In genomic region chr18:76708036-76708726, GRCh38 we compare ENCODE assay signal across 17 cellular contexts.
"Had no signal": no experiment of that assay in that cellular context is flagged by ENCODE, and none has a peak within 500 bp of the region (broad histone marks: within the 10 kb centered on the region; RNA-seq: fewer than 3 reads in every experiment).

No MANE protein-coding gene starts in this region.

- H3K36me3 Mint-ChIP-seq: activated naive CD8-positive, alpha-beta T cell treated with anti-CD3 and anti-CD28 coated beads, Interleukin-2, amount 10 ng/mL, durations not matched to agents 7 days and 5 days; naive thymus-derived CD4-positive, alpha-beta T cell; WTC11 had no signal

- H3K27ac Mint-ChIP-seq: activated naive CD8-positive, alpha-beta T cell treated with anti-CD3 and anti-CD28 coated beads, Interleukin-2, amount 10 ng/mL, durations not matched to agents 7 days and 5 days; activated T-cell treated with anti-CD3 and anti-CD28 coated beads, Interleukin-2, amount 50 U/mL, for 72 hours; endodermal cell; stimulated activated naive CD8-positive, alpha-beta T cell treated with anti-CD3 and anti-CD28 coated beads, Interleukin-15, Interleukin-2, amounts not matched to agents 100 ng/mL and 50 ng/mL, for 24 hours; T-helper 1 cell treated with Interleukin-12 subunit alpha and Interleukin-12 subunit beta and Interleukin-4 antibody, amounts not matched to agents 30 μg/mL and 1 μg/mL, for 36 hours had no signal

- H3K4me3 Mint-ChIP-seq: activated naive CD8-positive, alpha-beta T cell treated with anti-CD3 and anti-CD28 coated beads, Interleukin-2, amount 10 ng/mL, durations not matched to agents 7 days and 5 days; activated T-cell treated with anti-CD3 and anti-CD28 coated beads, Interleukin-2, amount 50 U/mL, for 72 hours; endodermal cell; naive thymus-derived CD4-positive, alpha-beta T cell; stimulated activated naive CD8-positive, alpha-beta T cell treated with anti-CD3 and anti-CD28 coated beads, Interleukin-15, Interleukin-2, amounts not matched to agents 100 ng/mL and 50 ng/mL, for 24 hours; T-helper 1 cell treated with Interleukin-12 subunit alpha and Interleukin-12 subunit beta and Interleukin-4 antibody, amounts not matched to agents 30 μg/mL and 1 μg/mL, for 36 hours; WTC11 had no signal

- H3K9me3 ChIP-seq: thoracic aorta had no signal

- DNase-seq: activated CD4-positive, alpha-beta T cell treated with anti-CD3 and anti-CD28 coated beads, Interleukin-2, amount 50 U/mL, for 1 hour; activated gamma-delta T cell treated with Interleukin-2 at 50 U/mL for 16 hours; activated naive CD8-positive, alpha-beta T cell treated with anti-CD3 and anti-CD28 coated beads, Interleukin-2, amount 10 ng/mL, durations not matched to agents 7 days and 5 days; activated T-cell treated with anti-CD3 and anti-CD28 coated beads, Interleukin-2, amount 50 U/mL, for 72 hours; anterior cingulate cortex; cerebellar nuclear complex; dermis blood vessel endothelial cell; endodermal cell; erythroblast; hippocampal formation; naive thymus-derived CD4-positive, alpha-beta T cell; occipital lobe; stimulated activated CD4-positive, alpha-beta T cell treated with anti-CD3 and anti-CD28 coated beads, Interleukin-12 subunit alpha, Interleukin-12 subunit beta, amount 100 ng/mL, for 4 hours had no signal

- H3K4me3 ChIP-seq: thoracic aorta had no signal

- H3K9me3 Mint-ChIP-seq: activated naive CD8-positive, alpha-beta T cell treated with anti-CD3 and anti-CD28 coated beads, Interleukin-2, amount 10 ng/mL, durations not matched to agents 7 days and 5 days; activated T-cell treated with anti-CD3 and anti-CD28 coated beads, Interleukin-2, amount 50 U/mL, for 72 hours; endodermal cell; stimulated activated naive CD8-positive, alpha-beta T cell treated with anti-CD3 and anti-CD28 coated beads, Interleukin-15, Interleukin-2, amounts not matched to agents 100 ng/mL and 50 ng/mL, for 24 hours; T-helper 1 cell treated with Interleukin-12 subunit alpha and Interleukin-12 subunit beta and Interleukin-4 antibody, amounts not matched to agents 30 μg/mL and 1 μg/mL, for 36 hours; WTC11 had no signal

- H3K36me3 ChIP-seq: thoracic aorta had no signal

- H3K27ac ChIP-seq: thoracic aorta had no signal

- H3K4me1 Mint-ChIP-seq: endodermal cell had no signal

- H3K27me3 Mint-ChIP-seq: stimulated activated naive CD8-positive, alpha-beta T cell treated with anti-CD3 and anti-CD28 coated beads, Interleukin-15, Interleukin-2, amounts not matched to agents 100 ng/mL and 50 ng/mL, for 24 hours had no signal

- ATAC-seq: activated T-cell treated with anti-CD3 and anti-CD28 coated beads, Interleukin-2, amount 50 U/mL, for 72 hours; naive thymus-derived CD4-positive, alpha-beta T cell; WTC11 had no signal
